8 cellular contexts compared by ENCODE assay signal in genomic region chr1:203702130-203702577, GRCh38.
A peak's percentile ranks its signal among the peaks of the same experiment; 100 is the strongest.
DNase-seq lines count a peak whose midpoint lies in the region; ATAC-seq and TF ChIP-seq lines count a peak whose summit lies in the region.

No MANE protein-coding gene starts in this region.

- peaks cover 98% of the 10 kb centered on the region for H3K36me3 ChIP-seq in lower lobe of right lung

- H3K27me3 ChIP-seq in lower lobe of right lung (ENCODE audit: low read depth), result no peaks in the 10 kb centered on the region

- TF ChIP-seq CTCF in lower lobe of right lung (IDR thresholded peaks at IDR 0.05), result peak; percentile 80

- no peak overlapping the region for H3K27ac ChIP-seq in lower lobe of right lung

- DNase-seq in NCI-H187 (lab: John Stamatoyannopoulos, UW) (peak; percentile 22 to 72), NCI-H187 treated with DMSO at 0.1 percent for 48 hours (lab: John Stamatoyannopoulos, UW) (no peak), NCI-H1694 treated with DMSO at 0.1 percent for 48 hours (lab: John Stamatoyannopoulos, UW) (peak; percentile 72), dedifferentiated amniotic fluid mesenchymal stem cell (ENCODE audit: extremely low spot score) (peak; percentile 22), lower lobe of right lung (no peak)
- peak; percentile 71 for DNase-seq in activated CD4-positive, alpha-beta T cell treated with anti-CD3 and anti-CD28 coated beads for 48 hours
- peak; percentile 27 for DNase-seq in stimulated activated CD8-positive, alpha-beta memory T cell treated with anti-CD3 and anti-CD28 coated beads, Interleukin-12 subunit alpha, Interleukin-12 subunit beta, amount 100 ng/mL, for 24 hours (ENCODE audit: extremely low read depth)

- no peaks in the 10 kb centered on the region for H3K4me1 ChIP-seq in lower lobe of right lung

- intact Hi-C loops in lower lobe of right lung (cut with DNase I), result no loop called here

- ATAC-seq in lower lobe of right lung (peak; percentile 60 to 69), GM18505 (IDR thresholded peaks at IDR 0.05; ENCODE audit: unreplicated experiment) (no peak)

- TF ChIP-seq POLR2A in GM18505 (IDR thresholded peaks at IDR 0.05; ENCODE audit: borderline replicate concordance, extremely low read depth, insufficient read depth, insufficient read length), result no peak

- H3K9me3 ChIP-seq in lower lobe of right lung, result no peaks in the 10 kb centered on the region

- H3K4me3 ChIP-seq in lower lobe of right lung, result no peak overlapping the region

Comparison
In these comparisons a context has a peak if more than half of its experiments do, and no peak if none do; other contexts are left out.
1. DNase-seq: peak in NCI-H187 (2 of 2), NCI-H1694 treated with DMSO at 0.1 percent for 48 hours (single experiment), activated CD4-positive, alpha-beta T cell treated with anti-CD3 and anti-CD28 coated beads for 48 hours (single experiment), dedifferentiated amniotic fluid mesenchymal stem cell (single experiment) and stimulated activated CD8-positive, alpha-beta memory T cell treated with anti-CD3 and anti-CD28 coated beads, Interleukin-12 subunit alpha, Interleukin-12 subunit beta, amount 100 ng/mL, for 24 hours (single experiment); none in NCI-H187 treated with DMSO at 0.1 percent for 48 hours (single experiment) and lower lobe of right lung (single experiment).